ENCODE assay signal across 8 cellular contexts in genomic region chr5:31854625-31855526, GRCh38.
A peak's percentile ranks its signal among the peaks of the same experiment; 100 is the strongest.
DNase-seq lines count a peak whose midpoint lies in the region; FAIRE-seq and TF ChIP-seq lines count a peak whose summit lies in the region.

No MANE protein-coding gene starts in this region.

- H3K4me3 ChIP-seq in iPS-11a (ENCODE audit: low read depth, low read length): peak overlapping the region; percentile 75

- peaks cover 12% of the 10 kb centered on the region for H3K36me3 Mint-ChIP-seq in brain

- FAIRE-seq in D721Med (lab: Jason Lieb, UNC): no peak

- TF ChIP-seq CTCF in D721Med (IDR thresholded peaks at IDR 0.05; ENCODE audit: insufficient read depth, missing control alignments) (peak; percentile 44), brain (conservative IDR thresholded peaks at IDR 0.05) (peak in 1 of 2 experiments; percentile 46)

- peak overlapping the region; percentile 84 to 92 (median 91) for H3K4me3 Mint-ChIP-seq in brain

- peaks cover 7 to 16% (median 14%) of the 10 kb centered on the region in 5 experiments for H3K9me3 Mint-ChIP-seq in brain

- peaks cover 54% of the 10 kb centered on the region for H3K27me3 Mint-ChIP-seq in brain

- DNase-seq in D721Med (ENCODE audit: insufficient read length, low spot score) (peak; percentile 81), NCI-H82 (lab: John Stamatoyannopoulos, UW) (peak; percentile 96), retina (peak; percentile 86), cortex of kidney (lab: John Stamatoyannopoulos, UW) (no peak), NCI-H1092 (lab: John Stamatoyannopoulos, UW) (no peak), OCI-M2 (lab: John Stamatoyannopoulos, UW; ENCODE audit: unreplicated experiment) (no peak)

- H3K4me1 Mint-ChIP-seq in brain: peaks cover 34% of the 10 kb centered on the region

- H3K27ac Mint-ChIP-seq in brain: peak overlapping the region in 4 of 5 experiments; percentile 73 to 83 (median 76)

Comparison
In these comparisons a context has a peak if more than half of its experiments do, and no peak if none do; other contexts are left out.
1. DNase-seq: peak in D721Med (single experiment), NCI-H82 (single experiment) and retina (single experiment); none in cortex of kidney (single experiment), NCI-H1092 (single experiment) and OCI-M2 (single experiment).